9 cellular contexts compared by ENCODE assay signal in the genomic region with DNA sequence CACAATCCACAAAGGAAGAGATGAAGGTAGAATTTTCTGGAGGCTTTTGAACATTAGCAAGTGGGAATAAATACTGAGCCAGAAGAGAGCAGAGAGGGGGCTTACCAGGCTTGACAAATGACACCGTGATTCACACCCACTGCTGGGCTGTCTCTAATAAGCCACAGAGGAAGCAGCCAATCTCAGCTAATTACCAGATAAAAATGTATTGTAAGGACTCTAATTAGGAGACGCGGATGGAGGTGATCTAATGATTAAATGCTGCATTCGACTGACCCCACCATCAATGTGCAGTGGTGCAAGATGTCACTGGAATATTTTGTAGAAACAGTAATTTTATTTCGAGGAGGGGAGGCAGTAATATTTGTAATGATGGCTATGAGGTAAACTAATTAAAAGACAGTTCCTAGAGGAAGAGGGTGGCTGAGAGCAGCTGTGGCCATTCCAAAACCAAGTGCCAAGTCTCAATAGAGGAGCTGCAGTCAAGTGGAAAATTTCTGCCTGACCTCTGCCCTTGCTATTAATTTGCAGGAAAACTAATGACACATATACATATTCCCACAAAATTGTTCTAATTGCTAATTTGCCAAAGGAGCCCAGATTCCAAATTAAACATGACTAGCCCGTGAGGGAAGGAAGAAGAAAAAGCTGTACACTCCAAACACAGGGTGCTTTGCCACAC.
DNase-seq lines count a peak whose midpoint lies in the region; ATAC-seq and TF ChIP-seq lines count a peak whose summit lies in the region.
"Had no signal": no experiment of that assay in that cellular context is flagged by ENCODE, and none has a peak within 500 bp of the region (broad histone marks: within the 10 kb centered on the region; RNA-seq: fewer than 3 reads in every experiment).

No MANE protein-coding gene starts in this region.

- H3K4me1 ChIP-seq in Caco-2: no peaks in the 10 kb centered on the region
- H3K4me1 ChIP-seq in gastroesophageal sphincter: peaks cover 37 to 85% (median 46%) of the 10 kb centered on the region in 3 donors
- H3K4me1 ChIP-seq in psoas muscle: peaks cover 26% of the 10 kb centered on the region

- no TSS peak for BruUV-seq in Caco-2 (replicated peaks; lab: Mats Ljungman, UMichigan)

- no peaks in the 10 kb centered on the region for H3K9me3 Mint-ChIP-seq in Caco-2 (ENCODE audit: unreplicated experiment)

- TF ChIP-seq EP300 in gastroesophageal sphincter (IDR thresholded peaks at IDR 0.05): no peak

- H3K36me3 Mint-ChIP-seq in Caco-2 (ENCODE audit: insufficient read depth, unreplicated experiment): peaks cover 85% of the 10 kb centered on the region

- H3K27ac ChIP-seq in SK-N-MC (peak overlapping the region; percentile 95; the same call in 1 of the 2 replicates), gastroesophageal sphincter (peak overlapping the region; percentile 87 to 93 (median 90)), psoas muscle (peak overlapping the region; percentile 85)

- POLR2A ChIA-PET in Caco-2 (lab: Charles Lee): no interaction called here

- TF ChIP-seq CTCF in Caco-2 (IDR thresholded peaks at IDR 0.05; ENCODE audit: insufficient read depth in 1 of 2, low read depth in 1 of 2, low read length in 1 of 2, severe bottlenecking in 1 of 2, unreplicated experiment in 1 of 2): no peak
- TF ChIP-seq CTCF in gastroesophageal sphincter (IDR thresholded peaks at IDR 0.05): no peak
- TF ChIP-seq CTCF in psoas muscle (IDR thresholded peaks at IDR 0.05): no peak

- no peak for TF ChIP-seq POLR2A in gastroesophageal sphincter (IDR thresholded peaks at IDR 0.05)

- no peaks in the 10 kb centered on the region for H3K27me3 Mint-ChIP-seq in Caco-2 (ENCODE audit: insufficient read depth, unreplicated experiment)

- intact Hi-C loops in Caco-2 (cut with micrococcal nuclease; ENCODE audit: unreplicated experiment) (no loop called here), psoas muscle (cut with DNase I) (no loop called here)

- no peaks in the 10 kb centered on the region for H3K9me3 ChIP-seq in Caco-2
- H3K9me3 ChIP-seq in SK-N-MC (ENCODE audit: low read depth, low read length): no peaks in the 10 kb centered on the region
- no peaks in the 10 kb centered on the region for H3K9me3 ChIP-seq in gastroesophageal sphincter
- no peaks in the 10 kb centered on the region for H3K9me3 ChIP-seq in psoas muscle

- 39 to 55% methylated on average over 6 of the region's 6 CpGs for WGBS in gastroesophageal sphincter (ENCODE audit: low coverage in 1 of 2), 2 donors
- WGBS in psoas muscle, 3 donors: 45 to 50% (median 47%) methylated on average over 6 of the region's 6 CpGs

- H3K27ac Mint-ChIP-seq in Caco-2 (ENCODE audit: unreplicated experiment): peak overlapping the region; percentile 18

- H3K36me3 ChIP-seq in Caco-2 (ENCODE audit: control insufficient read depth, insufficient read depth, low read length) (peaks cover 4% of the 10 kb centered on the region), SK-N-MC (ENCODE audit: insufficient read depth, low read length) (peaks cover 27% of the 10 kb centered on the region; the same call in 1 of the 2 replicates), gastroesophageal sphincter (peaks cover 3 to 41% of the 10 kb centered on the region in 2 donors), psoas muscle (ENCODE audit: insufficient read depth in 1 of 2, low read depth in 1 of 2) (peaks cover 5 to 30% of the 10 kb centered on the region in 2 donors)

- no peak overlapping the region for H3K9ac ChIP-seq in SK-N-MC (ENCODE audit: insufficient read length)

- no peak for DNase-seq in Caco-2
- DNase-seq in SK-N-MC (ENCODE audit: low read depth, low spot score): no peak
- no peak for DNase-seq in psoas muscle
- DNase-seq in activated CD4-positive, CD25-positive, alpha-beta regulatory T cell (lab: John Stamatoyannopoulos, UW): no peak
- no peak for DNase-seq in stimulated activated naive CD4-positive, alpha-beta T cell treated with Interleukin-2 at 50 U/mL for 16 hours (lab: John Stamatoyannopoulos, UW)
- DNase-seq in NCI-H1694 treated with DMSO at 0.1 percent for 48 hours (lab: John Stamatoyannopoulos, UW): no peak
- no peak for DNase-seq in DMS114 treated with DMSO at 0.1 percent for 48 hours (lab: John Stamatoyannopoulos, UW; ENCODE audit: unreplicated experiment)
- DNase-seq: GF-D8 had no signal

- ATAC-seq in gastroesophageal sphincter (no peak), psoas muscle (peak in 1 of 4 donors; percentile 33)

- H3K27me3 ChIP-seq in Caco-2 (replicated peaks; ENCODE audit: control insufficient read depth, insufficient read depth, low read length) (no peaks in the 10 kb centered on the region), gastroesophageal sphincter (no peaks in the 10 kb centered on the region), psoas muscle (ENCODE audit: insufficient read depth in 3 of 3, low read length in 2 of 3) (no peaks in the 10 kb centered on the region)

- H3K4me1 Mint-ChIP-seq in Caco-2 (ENCODE audit: low read depth, unreplicated experiment): peaks cover 5% of the 10 kb centered on the region

- CTCF ChIA-PET in Caco-2 (lab: Charles Lee): no interaction called here

- no peak overlapping the region for H3K4me3 Mint-ChIP-seq in Caco-2 (ENCODE audit: unreplicated experiment)

- H3K4me3 ChIP-seq in Caco-2 (ENCODE audit: low read depth, low read length): no peak overlapping the region
- no peak overlapping the region for H3K4me3 ChIP-seq in SK-N-MC
- no peak overlapping the region for H3K4me3 ChIP-seq in gastroesophageal sphincter
- H3K4me3 ChIP-seq in psoas muscle: no peak overlapping the region
